ENCODE assay signal across 25 cellular contexts in the genomic region with DNA sequence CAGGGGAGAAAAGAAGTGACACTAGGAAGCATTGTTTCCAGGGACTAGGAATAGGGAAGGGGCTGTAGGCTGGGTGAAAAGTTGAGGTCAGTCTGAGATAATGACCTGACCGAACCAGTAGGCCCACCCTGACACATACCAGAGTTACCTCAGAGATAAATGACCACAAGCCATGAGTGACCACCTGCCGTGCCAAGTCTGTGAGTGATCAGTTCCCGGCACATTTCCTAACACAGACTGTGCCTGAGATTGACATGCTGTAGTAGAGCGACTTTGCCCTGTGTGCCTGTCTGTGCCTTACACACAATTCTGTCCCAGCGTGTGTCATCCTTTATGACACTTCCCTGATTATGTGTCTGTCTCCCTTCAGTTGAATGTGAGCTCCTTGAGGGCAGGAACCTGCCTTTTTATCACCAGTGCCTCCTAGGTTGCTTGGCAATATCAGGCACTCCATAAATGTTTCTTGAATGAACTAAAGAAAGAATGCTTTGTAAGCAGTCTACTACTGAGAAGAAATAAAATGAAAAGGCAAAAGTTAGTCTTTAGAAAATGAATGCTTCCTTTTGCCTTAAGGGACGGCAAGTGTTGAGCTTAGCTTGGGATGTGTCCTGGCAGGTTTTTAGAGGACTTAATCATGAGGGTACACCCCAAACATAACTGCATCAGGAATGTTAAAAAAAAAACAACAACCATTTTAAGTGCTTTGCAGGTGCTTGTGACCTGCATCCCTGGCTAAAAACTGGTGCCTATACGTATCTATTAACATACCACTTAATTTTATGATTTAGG. TPM values are rescaled to one million over a fixed set of nuclear protein-coding genes. Genes with fewer than 3 reads are reported as not detected.
DNase-seq lines count a peak whose midpoint lies in the region; ATAC-seq and TF ChIP-seq lines count a peak whose summit lies in the region.
"Had no signal": no experiment of that assay in that cellular context is flagged by ENCODE, and none has a peak within 500 bp of the region (broad histone marks: within the 10 kb centered on the region; RNA-seq: fewer than 3 reads in every experiment).

No MANE protein-coding gene starts in this region.

- H3K36me3 Mint-ChIP-seq in activated CD4-positive, alpha-beta memory T cell treated with anti-CD3 and anti-CD28 coated beads for 36 hours = no peaks in the 10 kb centered on the region

- in situ Hi-C loops in gastrocnemius medialis (cut with MboI; ENCODE audit: low sequenced_read_pairs in 4 of 4) = no loop called here

- TF ChIP-seq POLR2A in breast epithelium (IDR thresholded peaks at IDR 0.05) (no peak), gastrocnemius medialis (IDR thresholded peaks at IDR 0.05) (no peak), GM18505 (IDR thresholded peaks at IDR 0.05; ENCODE audit: borderline replicate concordance, extremely low read depth, insufficient read depth, insufficient read length) (no peak)

- POLR2A ChIA-PET in activated CD4-positive, alpha-beta memory T cell treated with anti-CD3 and anti-CD28 coated beads for 36 hours (lab: Charles Lee) = no interaction called here

- TF ChIP-seq CTCF in breast epithelium (IDR thresholded peaks at IDR 0.05) = no peak
- no peak for TF ChIP-seq CTCF in gastrocnemius medialis (IDR thresholded peaks at IDR 0.05 in 4 of 5, conservative IDR thresholded peaks at IDR 0.05 in 1 of 5)

- peaks cover 26% of the 10 kb centered on the region for H3K27me3 Mint-ChIP-seq in activated CD4-positive, alpha-beta memory T cell treated with anti-CD3 and anti-CD28 coated beads for 36 hours

- H3K4me1 ChIP-seq in HUES48 (ENCODE audit: control insufficient read depth, insufficient read depth, low read length) = no peaks in the 10 kb centered on the region
- no peaks in the 10 kb centered on the region for H3K4me1 ChIP-seq in breast epithelium
- peaks cover 13 to 14% of the 10 kb centered on the region in 2 donors for H3K4me1 ChIP-seq in gastrocnemius medialis
- H3K4me1 ChIP-seq: right atrium auricular region had no signal

- ATAC-seq in gastrocnemius medialis (peak; percentile 45 to 62), GM18505 (IDR thresholded peaks at IDR 0.05; ENCODE audit: unreplicated experiment) (no peak)

- intact Hi-C loops in breast epithelium (cut with DNase I; ENCODE audit: low total_unique reads) = loop anchor here (5.0 kb wide), 1 partner anchor 237 kb away; no protein-coding TSS in a partner anchor
- intact Hi-C loops in gastrocnemius medialis (cut with DNase I; ENCODE audit: low total_unique reads) = loop anchor here (2.0 kb wide), 1 partner anchor 59 kb away; no protein-coding TSS in a partner anchor
- intact Hi-C loops in activated CD4-positive, alpha-beta memory T cell treated with anti-CD3 and anti-CD28 coated beads for 36 hours (cut with micrococcal nuclease) = loop anchor here (5.0 kb wide), 1 partner anchor 87 kb away; no protein-coding TSS in a partner anchor

- no peak overlapping the region for H3K4me3 Mint-ChIP-seq in activated CD4-positive, alpha-beta memory T cell treated with anti-CD3 and anti-CD28 coated beads for 36 hours
- H3K4me3 Mint-ChIP-seq: activated CD4-positive, alpha-beta T cell treated with anti-CD3 and anti-CD28 coated beads, Interleukin-2, amount 10 ng/mL, durations not matched to agents 24 days and 14 days; nephron progenitor cell had no signal

- H3K27ac Mint-ChIP-seq in activated CD4-positive, alpha-beta memory T cell treated with anti-CD3 and anti-CD28 coated beads for 36 hours = no peak overlapping the region
- H3K27ac Mint-ChIP-seq: activated CD4-positive, alpha-beta T cell treated with anti-CD3 and anti-CD28 coated beads, Interleukin-2, amount 10 ng/mL, durations not matched to agents 24 days and 14 days; nephron progenitor cell had no signal

- H3K27ac ChIP-seq in HUES48 (ENCODE audit: low read depth, low read length) (peak overlapping the region; percentile 17), breast epithelium (peak overlapping the region; percentile 74 to 76), gastrocnemius medialis (peak overlapping the region in 1 of 4 donors; percentile 22)
- H3K27ac ChIP-seq: brain microvascular endothelial cell, right atrium auricular region, spleen, WERI-Rb-1 had no signal

- H3K4me1 Mint-ChIP-seq in activated CD4-positive, alpha-beta memory T cell treated with anti-CD3 and anti-CD28 coated beads for 36 hours (ENCODE audit: low read depth) = no peaks in the 10 kb centered on the region
- H3K4me1 Mint-ChIP-seq: activated CD4-positive, alpha-beta T cell treated with anti-CD3 and anti-CD28 coated beads, Interleukin-2, amount 10 ng/mL, durations not matched to agents 24 days and 14 days; nephron progenitor cell had no signal

- H3K4me3 ChIP-seq in HUES48 (ENCODE audit: low read depth, low read length) (no peak overlapping the region), breast epithelium (no peak overlapping the region), gastrocnemius medialis (no peak overlapping the region)
- H3K4me3 ChIP-seq: right atrium auricular region, spleen had no signal

- no peaks in the 10 kb centered on the region for H3K9me3 Mint-ChIP-seq in activated CD4-positive, alpha-beta memory T cell treated with anti-CD3 and anti-CD28 coated beads for 36 hours
- H3K9me3 Mint-ChIP-seq: activated CD4-positive, alpha-beta T cell treated with anti-CD3 and anti-CD28 coated beads, Interleukin-2, amount 10 ng/mL, durations not matched to agents 24 days and 14 days; nephron progenitor cell had no signal

- H3K27me3 ChIP-seq in HUES48 (ENCODE audit: control insufficient read depth, insufficient read depth, low read length) = no peaks in the 10 kb centered on the region; the same call in 1 of the 2 replicates
- H3K27me3 ChIP-seq in breast epithelium = no peaks in the 10 kb centered on the region
- no peaks in the 10 kb centered on the region for H3K27me3 ChIP-seq in gastrocnemius medialis
- H3K27me3 ChIP-seq: brain microvascular endothelial cell, right atrium auricular region had no signal

- H3K9me3 ChIP-seq in HUES48 (ENCODE audit: control insufficient read depth, insufficient read depth, low read length) (no peaks in the 10 kb centered on the region), breast epithelium (no peaks in the 10 kb centered on the region), gastrocnemius medialis (no peaks in the 10 kb centered on the region)
- H3K9me3 ChIP-seq: right atrium auricular region, spleen had no signal

- no peaks in the 10 kb centered on the region for H3K36me3 ChIP-seq in HUES48 (ENCODE audit: control insufficient read depth, insufficient read depth, low read length)
- H3K36me3 ChIP-seq in breast epithelium = no peaks in the 10 kb centered on the region
- no peaks in the 10 kb centered on the region for H3K36me3 ChIP-seq in gastrocnemius medialis
- H3K36me3 ChIP-seq: brain microvascular endothelial cell, right atrium auricular region, spleen, WERI-Rb-1 had no signal

- CTCF ChIA-PET in activated CD4-positive, alpha-beta memory T cell treated with anti-CD3 and anti-CD28 coated beads for 36 hours (lab: Charles Lee) = no interaction called here

- DNase-seq in breast epithelium (ENCODE audit: low spot score in 2 of 2) (no peak), islet precursor cell (peak; percentile 96), gastrocnemius medialis (no peak), NCI-H510A treated with DMSO at 0.1 percent for 48 hours (lab: John Stamatoyannopoulos, UW) (no peak), kidney tubule cell (ENCODE audit: low spot score) (no peak)
- DNase-seq in activated CD4-positive, alpha-beta memory T cell treated with anti-CD3 and anti-CD28 coated beads for 36 hours = no peak
- DNase-seq: activated CD4-positive, alpha-beta T cell treated with anti-CD3 and anti-CD28 coated beads, Interleukin-2, amount 10 ng/mL, durations not matched to agents 24 days and 14 days; activated naive CD4-positive, alpha-beta T cell; activated T-cell treated with anti-CD3 and anti-CD28 coated beads, Interleukin-2, amount 50 U/mL, for 48 hours; brain microvascular endothelial cell; DMS53; effector CD4-positive, alpha-beta T cell; erythroblast; foreskin melanocyte; GDM1; MV-4-11; NCI-H1694; nephron progenitor cell; Right ventricle myocardium superior; spleen; WERI-Rb-1 had no signal

- H3K9ac ChIP-seq in HUES48 (ENCODE audit: low read depth, low read length) = no peak overlapping the region

RNA-seq across cellular contexts. Expression of a gene that starts 9.6 kb away (rescaled TPM):
- 10 to 100 TPM; 17.7 to 22.1 (median 19.7) TPM for total RNA-seq in breast epithelium
- 10 to 100 TPM; 23.0 to 65.7 (median 32.4) TPM for total RNA-seq in gastrocnemius medialis
- not detected for total RNA-seq in activated CD4-positive, alpha-beta memory T cell treated with anti-CD3 and anti-CD28 coated beads for 36 hours
- total RNA-seq: activated CD4-positive, alpha-beta T cell treated with anti-CD3 and anti-CD28 coated beads, Interleukin-2, amount 10 ng/mL, durations not matched to agents 24 days and 14 days; T-helper 2 cell treated with Interferon-gamma antibody and Interleukin-4, amounts not matched to agents 100 ng/mL and 5 ng/mL, for 36 hours had no signal

Comparison
In these comparisons a context has a peak if more than half of its experiments do, and no peak if none do; other contexts are left out.
1. RNA of a gene that starts 9.6 kb away (total RNA-seq): 23.0 to 65.7 TPM in gastrocnemius medialis and 17.7 to 22.1 TPM in breast epithelium; not detected in activated CD4-positive, alpha-beta memory T cell treated with anti-CD3 and anti-CD28 coated beads for 36 hours; every median in the first group is over 10 times any median in the second.